Comparison of ENCODE assay signal across 1 cellular context in the genomic region with DNA sequence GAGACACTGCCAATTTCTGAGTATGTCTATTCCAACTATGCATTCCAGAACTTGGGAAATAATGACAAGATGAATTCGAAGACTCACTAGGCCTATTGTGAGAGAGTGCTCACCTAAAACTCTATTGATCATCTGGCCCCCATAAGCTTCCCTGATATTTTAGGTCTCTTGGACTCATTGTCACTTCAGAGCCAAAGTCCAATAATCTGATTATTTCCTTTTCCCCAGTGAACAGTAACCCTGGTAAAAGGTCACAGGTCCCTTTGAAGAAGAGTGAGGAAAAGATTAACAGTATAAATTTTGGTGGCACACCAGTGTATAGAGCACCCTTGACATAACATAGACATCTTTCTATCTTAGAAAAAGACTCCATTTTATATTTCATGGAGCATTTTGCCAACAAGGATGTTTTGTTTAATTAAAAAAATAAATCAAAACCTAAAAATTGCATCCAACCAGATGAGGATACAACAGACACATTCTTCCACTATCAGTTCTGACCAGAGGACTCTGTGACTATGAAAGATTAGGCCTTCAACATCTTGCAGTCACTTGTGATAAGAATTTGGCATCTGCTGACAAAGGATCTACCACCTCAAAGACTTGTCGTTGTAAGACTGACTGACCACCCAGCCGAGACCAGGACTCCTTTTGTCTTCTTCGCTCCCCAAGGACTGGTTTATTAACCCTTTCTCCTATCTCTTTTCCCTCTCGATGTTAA.
TF ChIP-seq lines count a peak whose summit lies in the region.

No MANE protein-coding gene starts in this region.

TF ChIP-seq in K562, 482 proteins besides CTCF, POLR2A, EP300 and RAD21 (continued from another document and continues in another):
- TF ChIP-seq, protein P1, sequence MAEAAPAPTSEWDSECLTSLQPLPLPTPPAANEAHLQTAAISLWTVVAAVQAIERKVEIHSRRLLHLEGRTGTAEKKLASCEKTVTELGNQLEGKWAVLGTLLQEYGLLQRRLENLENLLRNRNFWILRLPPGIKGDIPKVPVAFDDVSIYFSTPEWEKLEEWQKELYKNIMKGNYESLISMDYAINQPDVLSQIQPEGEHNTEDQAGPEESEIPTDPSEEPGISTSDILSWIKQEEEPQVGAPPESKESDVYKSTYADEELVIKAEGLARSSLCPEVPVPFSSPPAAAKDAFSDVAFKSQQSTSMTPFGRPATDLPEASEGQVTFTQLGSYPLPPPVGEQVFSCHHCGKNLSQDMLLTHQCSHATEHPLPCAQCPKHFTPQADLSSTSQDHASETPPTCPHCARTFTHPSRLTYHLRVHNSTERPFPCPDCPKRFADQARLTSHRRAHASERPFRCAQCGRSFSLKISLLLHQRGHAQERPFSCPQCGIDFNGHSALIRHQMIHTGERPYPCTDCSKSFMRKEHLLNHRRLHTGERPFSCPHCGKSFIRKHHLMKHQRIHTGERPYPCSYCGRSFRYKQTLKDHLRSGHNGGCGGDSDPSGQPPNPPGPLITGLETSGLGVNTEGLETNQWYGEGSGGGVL (CRISPR knock-in tag; IDR thresholded peaks at IDR 0.05): no peak
- no peak for TF ChIP-seq TRIM28 (IDR thresholded peaks at IDR 0.05)
- TF ChIP-seq, protein P2, sequence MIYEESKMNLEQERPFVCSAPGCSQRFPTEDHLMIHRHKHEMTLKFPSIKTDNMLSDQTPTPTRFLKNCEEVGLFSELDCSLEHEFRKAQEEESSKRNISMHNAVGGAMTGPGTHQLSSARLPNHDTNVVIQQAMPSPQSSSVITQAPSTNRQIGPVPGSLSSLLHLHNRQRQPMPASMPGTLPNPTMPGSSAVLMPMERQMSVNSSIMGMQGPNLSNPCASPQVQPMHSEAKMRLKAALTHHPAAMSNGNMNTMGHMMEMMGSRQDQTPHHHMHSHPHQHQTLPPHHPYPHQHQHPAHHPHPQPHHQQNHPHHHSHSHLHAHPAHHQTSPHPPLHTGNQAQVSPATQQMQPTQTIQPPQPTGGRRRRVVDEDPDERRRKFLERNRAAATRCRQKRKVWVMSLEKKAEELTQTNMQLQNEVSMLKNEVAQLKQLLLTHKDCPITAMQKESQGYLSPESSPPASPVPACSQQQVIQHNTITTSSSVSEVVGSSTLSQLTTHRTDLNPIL (CRISPR knock-in tag; IDR thresholded peaks at IDR 0.05): no peak
- no peak for TF ChIP-seq ZNF146 (CRISPR knock-in tag; IDR thresholded peaks at IDR 0.05; ENCODE audit: unreplicated experiment)
- no peak for TF ChIP-seq SRSF3 (IDR thresholded peaks at IDR 0.05; ENCODE audit: insufficient read depth, low read length)
- no peak for TF ChIP-seq NCOA6 (IDR thresholded peaks at IDR 0.05)
- TF ChIP-seq MYBL2 (IDR thresholded peaks at IDR 0.05; ENCODE audit: low read depth): no peak
- no peak for TF ChIP-seq MYBL2 (CRISPR knock-in tag; IDR thresholded peaks at IDR 0.05; ENCODE audit: borderline replicate concordance)
- TF ChIP-seq SMARCA4 (IDR thresholded peaks at IDR 0.05): peak; percentile 82
- TF ChIP-seq NFE2L1 (tag; IDR thresholded peaks at IDR 0.05; ENCODE audit: borderline replicate concordance, low read depth): no peak
- TF ChIP-seq ZNF239 (CRISPR knock-in tag; IDR thresholded peaks at IDR 0.05): no peak
- no peak for TF ChIP-seq YY1 (IDR thresholded peaks at IDR 0.05; ENCODE audit: borderline replicate concordance in 1 of 3, control insufficient read depth in 1 of 3, extremely low read depth in 1 of 3, insufficient read depth in 3 of 3, insufficient read length in 1 of 3, insufficient replicate concordance in 2 of 3, low read depth in 1 of 3, low read length in 2 of 3)
- TF ChIP-seq, protein P3, sequence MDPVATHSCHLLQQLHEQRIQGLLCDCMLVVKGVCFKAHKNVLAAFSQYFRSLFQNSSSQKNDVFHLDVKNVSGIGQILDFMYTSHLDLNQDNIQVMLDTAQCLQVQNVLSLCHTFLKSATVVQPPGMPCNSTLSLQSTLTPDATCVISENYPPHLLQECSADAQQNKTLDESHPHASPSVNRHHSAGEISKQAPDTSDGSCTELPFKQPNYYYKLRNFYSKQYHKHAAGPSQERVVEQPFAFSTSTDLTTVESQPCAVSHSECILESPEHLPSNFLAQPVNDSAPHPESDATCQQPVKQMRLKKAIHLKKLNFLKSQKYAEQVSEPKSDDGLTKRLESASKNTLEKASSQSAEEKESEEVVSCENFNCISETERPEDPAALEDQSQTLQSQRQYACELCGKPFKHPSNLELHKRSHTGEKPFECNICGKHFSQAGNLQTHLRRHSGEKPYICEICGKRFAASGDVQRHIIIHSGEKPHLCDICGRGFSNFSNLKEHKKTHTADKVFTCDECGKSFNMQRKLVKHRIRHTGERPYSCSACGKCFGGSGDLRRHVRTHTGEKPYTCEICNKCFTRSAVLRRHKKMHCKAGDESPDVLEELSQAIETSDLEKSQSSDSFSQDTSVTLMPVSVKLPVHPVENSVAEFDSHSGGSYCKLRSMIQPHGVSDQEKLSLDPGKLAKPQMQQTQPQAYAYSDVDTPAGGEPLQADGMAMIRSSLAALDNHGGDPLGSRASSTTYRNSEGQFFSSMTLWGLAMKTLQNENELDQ (CRISPR knock-in tag; IDR thresholded peaks at IDR 0.05; ENCODE audit: borderline replicate concordance): no peak
- no peak for TF ChIP-seq ZNF436 (CRISPR knock-in tag; IDR thresholded peaks at IDR 0.05)
- TF ChIP-seq TCF7L2 (IDR thresholded peaks at IDR 0.05; ENCODE audit: low read depth, low read length): no peak
- no peak for TF ChIP-seq HDAC8 (tag; IDR thresholded peaks at IDR 0.05)
- no peak for TF ChIP-seq YBX1 (IDR thresholded peaks at IDR 0.05)
- peak; percentile 91 for TF ChIP-seq NCOR1 (IDR thresholded peaks at IDR 0.05)
- TF ChIP-seq, protein P4, sequence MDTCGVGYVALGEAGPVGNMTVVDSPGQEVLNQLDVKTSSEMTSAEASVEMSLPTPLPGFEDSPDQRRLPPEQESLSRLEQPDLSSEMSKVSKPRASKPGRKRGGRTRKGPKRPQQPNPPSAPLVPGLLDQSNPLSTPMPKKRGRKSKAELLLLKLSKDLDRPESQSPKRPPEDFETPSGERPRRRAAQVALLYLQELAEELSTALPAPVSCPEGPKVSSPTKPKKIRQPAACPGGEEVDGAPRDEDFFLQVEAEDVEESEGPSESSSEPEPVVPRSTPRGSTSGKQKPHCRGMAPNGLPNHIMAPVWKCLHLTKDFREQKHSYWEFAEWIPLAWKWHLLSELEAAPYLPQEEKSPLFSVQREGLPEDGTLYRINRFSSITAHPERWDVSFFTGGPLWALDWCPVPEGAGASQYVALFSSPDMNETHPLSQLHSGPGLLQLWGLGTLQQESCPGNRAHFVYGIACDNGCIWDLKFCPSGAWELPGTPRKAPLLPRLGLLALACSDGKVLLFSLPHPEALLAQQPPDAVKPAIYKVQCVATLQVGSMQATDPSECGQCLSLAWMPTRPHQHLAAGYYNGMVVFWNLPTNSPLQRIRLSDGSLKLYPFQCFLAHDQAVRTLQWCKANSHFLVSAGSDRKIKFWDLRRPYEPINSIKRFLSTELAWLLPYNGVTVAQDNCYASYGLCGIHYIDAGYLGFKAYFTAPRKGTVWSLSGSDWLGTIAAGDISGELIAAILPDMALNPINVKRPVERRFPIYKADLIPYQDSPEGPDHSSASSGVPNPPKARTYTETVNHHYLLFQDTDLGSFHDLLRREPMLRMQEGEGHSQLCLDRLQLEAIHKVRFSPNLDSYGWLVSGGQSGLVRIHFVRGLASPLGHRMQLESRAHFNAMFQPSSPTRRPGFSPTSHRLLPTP (IDR thresholded peaks at IDR 0.05; ENCODE audit: borderline replicate concordance, extremely low read depth, insufficient read length): no peak
- no peak for TF ChIP-seq ZBTB8A (IDR thresholded peaks at IDR 0.05; ENCODE audit: partially characterized antibody)
- TF ChIP-seq NR2C1 (IDR thresholded peaks at IDR 0.05): no peak
- no peak for TF ChIP-seq NR2C1 (tag; IDR thresholded peaks at IDR 0.05)
- no peak for TF ChIP-seq ZNF583 (CRISPR knock-in tag; IDR thresholded peaks at IDR 0.05)
- TF ChIP-seq STAT5B (CRISPR knock-in tag; IDR thresholded peaks at IDR 0.05): no peak
- TF ChIP-seq EP400 (IDR thresholded peaks at IDR 0.05): no peak
- TF ChIP-seq POU5F1 (IDR thresholded peaks at IDR 0.05; ENCODE audit: borderline replicate concordance, low read depth, low read length, partially characterized antibody): no peak
- TF ChIP-seq, protein P5, sequence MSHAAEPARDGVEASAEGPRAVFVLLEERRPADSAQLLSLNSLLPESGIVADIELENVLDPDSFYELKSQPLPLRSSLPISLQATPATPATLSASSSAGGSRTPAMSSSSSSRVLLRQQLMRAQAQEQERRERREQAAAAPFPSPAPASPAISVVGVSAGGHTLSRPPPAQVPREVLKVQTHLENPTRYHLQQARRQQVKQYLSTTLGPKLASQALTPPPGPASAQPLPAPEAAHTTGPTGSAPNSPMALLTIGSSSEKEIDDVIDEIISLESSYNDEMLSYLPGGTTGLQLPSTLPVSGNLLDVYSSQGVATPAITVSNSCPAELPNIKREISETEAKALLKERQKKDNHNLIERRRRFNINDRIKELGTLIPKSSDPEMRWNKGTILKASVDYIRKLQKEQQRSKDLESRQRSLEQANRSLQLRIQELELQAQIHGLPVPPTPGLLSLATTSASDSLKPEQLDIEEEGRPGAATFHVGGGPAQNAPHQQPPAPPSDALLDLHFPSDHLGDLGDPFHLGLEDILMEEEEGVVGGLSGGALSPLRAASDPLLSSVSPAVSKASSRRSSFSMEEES (CRISPR knock-in tag; IDR thresholded peaks at IDR 0.05): no peak
- no peak for TF ChIP-seq ZNF444 (CRISPR knock-in tag; IDR thresholded peaks at IDR 0.05)
- TF ChIP-seq NFIC (IDR thresholded peaks at IDR 0.05): peak; percentile 84
- TF ChIP-seq DPF2 (IDR thresholded peaks at IDR 0.05): peak; percentile 86
- no peak for TF ChIP-seq CBX2 (IDR thresholded peaks at IDR 0.05; ENCODE audit: insufficient read depth, low read length, poor library complexity, severe bottlenecking)
- TF ChIP-seq PHB2 (IDR thresholded peaks at IDR 0.05; ENCODE audit: low read depth): peak; percentile 65
- TF ChIP-seq BRCA1 (IDR thresholded peaks at IDR 0.05): no peak
- no peak for TF ChIP-seq BRCA1 (CRISPR knock-in tag; IDR thresholded peaks at IDR 0.05)
- TF ChIP-seq OTX1 (CRISPR knock-in tag; IDR thresholded peaks at IDR 0.05): no peak
- no peak for TF ChIP-seq KLF1 (tag; IDR thresholded peaks at IDR 0.05)
- TF ChIP-seq, protein P6, sequence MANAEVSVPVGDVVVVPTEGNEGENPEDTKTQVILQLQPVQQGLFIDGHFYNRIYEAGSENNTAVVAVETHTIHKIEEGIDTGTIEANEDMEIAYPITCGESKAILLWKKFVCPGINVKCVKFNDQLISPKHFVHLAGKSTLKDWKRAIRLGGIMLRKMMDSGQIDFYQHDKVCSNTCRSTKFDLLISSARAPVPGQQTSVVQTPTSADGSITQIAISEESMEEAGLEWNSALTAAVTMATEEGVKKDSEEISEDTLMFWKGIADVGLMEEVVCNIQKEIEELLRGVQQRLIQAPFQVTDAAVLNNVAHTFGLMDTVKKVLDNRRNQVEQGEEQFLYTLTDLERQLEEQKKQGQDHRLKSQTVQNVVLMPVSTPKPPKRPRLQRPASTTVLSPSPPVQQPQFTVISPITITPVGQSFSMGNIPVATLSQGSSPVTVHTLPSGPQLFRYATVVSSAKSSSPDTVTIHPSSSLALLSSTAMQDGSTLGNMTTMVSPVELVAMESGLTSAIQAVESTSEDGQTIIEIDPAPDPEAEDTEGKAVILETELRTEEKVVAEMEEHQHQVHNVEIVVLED (CRISPR knock-in tag; IDR thresholded peaks at IDR 0.05): no peak
- no peak for TF ChIP-seq ZNF551 (CRISPR knock-in tag; IDR thresholded peaks at IDR 0.05)
- no peak for TF ChIP-seq ZNF3 (CRISPR knock-in tag; IDR thresholded peaks at IDR 0.05)
- TF ChIP-seq, protein P7, sequence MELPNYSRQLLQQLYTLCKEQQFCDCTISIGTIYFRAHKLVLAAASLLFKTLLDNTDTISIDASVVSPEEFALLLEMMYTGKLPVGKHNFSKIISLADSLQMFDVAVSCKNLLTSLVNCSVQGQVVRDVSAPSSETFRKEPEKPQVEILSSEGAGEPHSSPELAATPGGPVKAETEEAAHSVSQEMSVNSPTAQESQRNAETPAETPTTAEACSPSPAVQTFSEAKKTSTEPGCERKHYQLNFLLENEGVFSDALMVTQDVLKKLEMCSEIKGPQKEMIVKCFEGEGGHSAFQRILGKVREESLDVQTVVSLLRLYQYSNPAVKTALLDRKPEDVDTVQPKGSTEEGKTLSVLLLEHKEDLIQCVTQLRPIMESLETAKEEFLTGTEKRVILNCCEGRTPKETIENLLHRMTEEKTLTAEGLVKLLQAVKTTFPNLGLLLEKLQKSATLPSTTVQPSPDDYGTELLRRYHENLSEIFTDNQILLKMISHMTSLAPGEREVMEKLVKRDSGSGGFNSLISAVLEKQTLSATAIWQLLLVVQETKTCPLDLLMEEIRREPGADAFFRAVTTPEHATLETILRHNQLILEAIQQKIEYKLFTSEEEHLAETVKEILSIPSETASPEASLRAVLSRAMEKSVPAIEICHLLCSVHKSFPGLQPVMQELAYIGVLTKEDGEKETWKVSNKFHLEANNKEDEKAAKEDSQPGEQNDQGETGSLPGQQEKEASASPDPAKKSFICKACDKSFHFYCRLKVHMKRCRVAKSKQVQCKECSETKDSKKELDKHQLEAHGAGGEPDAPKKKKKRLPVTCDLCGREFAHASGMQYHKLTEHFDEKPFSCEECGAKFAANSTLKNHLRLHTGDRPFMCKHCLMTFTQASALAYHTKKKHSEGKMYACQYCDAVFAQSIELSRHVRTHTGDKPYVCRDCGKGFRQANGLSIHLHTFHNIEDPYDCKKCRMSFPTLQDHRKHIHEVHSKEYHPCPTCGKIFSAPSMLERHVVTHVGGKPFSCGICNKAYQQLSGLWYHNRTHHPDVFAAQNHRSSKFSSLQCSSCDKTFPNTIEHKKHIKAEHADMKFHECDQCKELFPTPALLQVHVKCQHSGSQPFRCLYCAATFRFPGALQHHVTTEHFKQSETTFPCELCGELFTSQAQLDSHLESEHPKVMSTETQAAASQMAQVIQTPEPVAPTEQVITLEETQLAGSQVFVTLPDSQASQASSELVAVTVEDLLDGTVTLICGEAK (IDR thresholded peaks at IDR 0.05): no peak
- TF ChIP-seq, protein P7 (CRISPR knock-in tag; IDR thresholded peaks at IDR 0.05): no peak
